Comparison of ENCODE assay signal across 8 cellular contexts in genomic region chr6:149319413-149319812, GRCh38. TPM values are rescaled to one million over a fixed set of nuclear protein-coding genes. Genes with fewer than 3 reads are reported as not detected.
A peak's percentile ranks its signal among the peaks of the same experiment; 100 is the strongest.
DNase-seq lines count a peak whose midpoint lies in the region; ATAC-seq, FAIRE-seq and TF ChIP-seq lines count a peak whose summit lies in the region.

No MANE protein-coding gene starts in this region.

- 19% methylated on average over 3 of the region's 3 CpGs for WGBS in A549 (ENCODE audit: missing lambda C conversion rate)

- H3K4me2 ChIP-seq in A549 = peak overlapping the region; percentile 83

- TF ChIP-seq RAD21 in A549 (conservative IDR thresholded peaks at IDR 0.05 in 1 of 2, IDR thresholded peaks at IDR 0.05 in 1 of 2) = no peak

- H3K4me3 ChIP-seq in A549 = peak overlapping the region; percentile 92
- peak overlapping the region; percentile 43 to 72 for H3K4me3 ChIP-seq in muscle layer of colon (ENCODE audit: low read depth in 1 of 2, low read length in 2 of 2)

- CTCF ChIA-PET in A549 (lab: Yijun Ruan, JAX) = no interaction called here

- POLR2A ChIA-PET in A549 (lab: Yijun Ruan, JAX) = no interaction called here

- peaks cover 52% of the 10 kb centered on the region for H3K4me1 ChIP-seq in A549
- H3K4me1 ChIP-seq in muscle layer of colon (ENCODE audit: insufficient read depth, low read length) = peaks cover 20% of the 10 kb centered on the region

- TF ChIP-seq POLR2A in A549 (IDR thresholded peaks at IDR 0.05; ENCODE audit: low read length) = no peak

- no peak for TF ChIP-seq EP300 in A549 (IDR thresholded peaks at IDR 0.05)

- no peak for ATAC-seq in A549
- ATAC-seq in HG02610 (IDR thresholded peaks at IDR 0.05; ENCODE audit: unreplicated experiment) = peak; percentile 15
- no peak for ATAC-seq in HG02970 (IDR thresholded peaks at IDR 0.05; ENCODE audit: low FRiP score, unreplicated experiment)
- ATAC-seq in GM21619 (IDR thresholded peaks at IDR 0.05; ENCODE audit: unreplicated experiment) = no peak

- DNase-seq in A549 (ENCODE audit: low read depth in 1 of 2, low spot score in 1 of 2) (no peak), islet precursor cell (no peak)
- DNase-seq in central memory CD4-positive, alpha-beta T cell = peak; percentile 14
- no peak for DNase-seq in stimulated activated CD4-positive, alpha-beta T cell treated with anti-CD3 and anti-CD28 coated beads, Interleukin-12 subunit alpha, Interleukin-12 subunit beta, amount 100 ng/mL, for 4 hours

- H3K9ac ChIP-seq in muscle layer of colon (ENCODE audit: low read length) = peak overlapping the region; percentile 49

- no peak for TF ChIP-seq CTCF in A549 (IDR thresholded peaks at IDR 0.05)

- no peaks in the 10 kb centered on the region for H3K36me3 ChIP-seq in muscle layer of colon (ENCODE audit: insufficient read depth, low read length)

- H3K27me3 ChIP-seq in muscle layer of colon (ENCODE audit: control insufficient read depth in 1 of 2, insufficient read depth in 2 of 2, low read length in 2 of 2) = no peaks in the 10 kb centered on the region

- no peak for FAIRE-seq in A549 (lab: Jason Lieb, UNC)

- H3K27ac ChIP-seq in A549 (peak overlapping the region; percentile 98 to 100; a peak in 5 of 6 replicates), muscle layer of colon (ENCODE audit: low read depth, low read length) (peak overlapping the region; percentile 74)

- no peaks in the 10 kb centered on the region for H3K9me3 ChIP-seq in A549
- H3K9me3 ChIP-seq in muscle layer of colon (ENCODE audit: low read length) = no peaks in the 10 kb centered on the region

TF ChIP-seq in A549, 52 proteins besides CTCF, POLR2A, EP300 and RAD21:
- TF ChIP-seq, protein P1, sequence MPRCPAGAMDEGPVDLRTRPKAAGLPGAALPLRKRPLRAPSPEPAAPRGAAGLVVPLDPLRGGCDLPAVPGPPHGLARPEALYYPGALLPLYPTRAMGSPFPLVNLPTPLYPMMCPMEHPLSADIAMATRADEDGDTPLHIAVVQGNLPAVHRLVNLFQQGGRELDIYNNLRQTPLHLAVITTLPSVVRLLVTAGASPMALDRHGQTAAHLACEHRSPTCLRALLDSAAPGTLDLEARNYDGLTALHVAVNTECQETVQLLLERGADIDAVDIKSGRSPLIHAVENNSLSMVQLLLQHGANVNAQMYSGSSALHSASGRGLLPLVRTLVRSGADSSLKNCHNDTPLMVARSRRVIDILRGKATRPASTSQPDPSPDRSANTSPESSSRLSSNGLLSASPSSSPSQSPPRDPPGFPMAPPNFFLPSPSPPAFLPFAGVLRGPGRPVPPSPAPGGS (IDR thresholded peaks at IDR 0.05) = no peak
- TF ChIP-seq TFCP2L1 (CRISPR knock-in tag; IDR thresholded peaks at IDR 0.05) = no peak
- no peak for TF ChIP-seq GATA3 (IDR thresholded peaks at IDR 0.05; ENCODE audit: borderline replicate concordance)
- no peak for TF ChIP-seq ZNF302 (CRISPR knock-in tag; IDR thresholded peaks at IDR 0.05)
- no peak for TF ChIP-seq FOSB (CRISPR knock-in tag; IDR thresholded peaks at IDR 0.05)
- no peak for TF ChIP-seq CBX2 (IDR thresholded peaks at IDR 0.05; ENCODE audit: borderline replicate concordance, low read depth)
- no peak for TF ChIP-seq NFE2L2 (conservative IDR thresholded peaks at IDR 0.05; ENCODE audit: low read length)
- no peak for TF ChIP-seq JUNB (IDR thresholded peaks at IDR 0.05)
- no peak for TF ChIP-seq ESRRA (IDR thresholded peaks at IDR 0.05; ENCODE audit: borderline replicate concordance, low read length)
- no peak for TF ChIP-seq TP53 (CRISPR knock-in tag; IDR thresholded peaks at IDR 0.05)
- TF ChIP-seq MYC (IDR thresholded peaks at IDR 0.05; ENCODE audit: borderline replicate concordance, low read length) = no peak
- TF ChIP-seq EHF (CRISPR knock-in tag; IDR thresholded peaks at IDR 0.05) = no peak
- TF ChIP-seq JUN (IDR thresholded peaks at IDR 0.05) = no peak

RNA-seq across cellular contexts. Expression of gene TAB2, which starts 1.9 kb away (rescaled TPM):
- polyA plus RNA-seq in A549 (2011; rRNA removed) (49.0 and 49.6 TPM in 2 replicates), A549 (2017; fragmentation: RNase III; extraction: RNeasy Plus Mini Kit Qiagen cat#74134 plus additional on column Dnase treatment) (23.0 to 25.0 TPM (median 23.1 TPM) in 3 replicates)
- 10.7 and 13.9 TPM in 2 replicates for polyA plus RNA-seq in A549 (2012; cell fraction: cytosol; rRNA removed)
- 3.6 and 5.0 TPM in 2 replicates for polyA plus RNA-seq in A549 (2012; cell fraction: nucleus; rRNA removed)
- 30.8 and 31.9 TPM in 2 replicates for polyA minus RNA-seq in A549 (2011; rRNA and poly(A)+ RNA removed)
